Comparison of ENCODE assay signal across 21 cellular contexts in genomic region chr21:18430341-18430740, GRCh38.
"Had no signal": no experiment of that assay in that cellular context is flagged by ENCODE, and none has a peak within 500 bp of the region (broad histone marks: within the 10 kb centered on the region; RNA-seq: fewer than 3 reads in every experiment).

No MANE protein-coding gene starts in this region.

- DNase-seq: dorsolateral prefrontal cortex; effector CD4-positive, alpha-beta T cell; foreskin keratinocyte; heart left ventricle; kidney; natural killer cell; occipital lobe; ovary; posterior cingulate gyrus; psoas muscle; right cardiac atrium; sigmoid colon; stimulated activated CD4-positive, alpha-beta T cell treated with anti-CD3 and anti-CD28 coated beads, Interleukin-2, amount 100 ng/mL, for 24 hours; stimulated activated CD4-positive, alpha-beta T cell treated with anti-CD3 and anti-CD28 coated beads, Interleukin-4, amount 100 ng/mL, for 24 hours; stimulated activated naive CD4-positive, alpha-beta T cell treated with Interleukin-2 at 50 U/mL for 16 hours; stomach; thyroid gland; trophoblast cell had no signal

- ATAC-seq: foreskin keratinocyte; gastroesophageal sphincter; heart left ventricle; left lobe of liver; natural killer cell; psoas muscle; right cardiac atrium; stimulated activated effector memory CD8-positive, alpha-beta T cell treated with anti-CD3 and anti-CD28 coated beads, Interleukin-12 subunit alpha, Interleukin-12 subunit beta, amount 100 ng/mL, for 72 hours had no signal
